8 cellular contexts compared by ENCODE assay signal in the genomic region with DNA sequence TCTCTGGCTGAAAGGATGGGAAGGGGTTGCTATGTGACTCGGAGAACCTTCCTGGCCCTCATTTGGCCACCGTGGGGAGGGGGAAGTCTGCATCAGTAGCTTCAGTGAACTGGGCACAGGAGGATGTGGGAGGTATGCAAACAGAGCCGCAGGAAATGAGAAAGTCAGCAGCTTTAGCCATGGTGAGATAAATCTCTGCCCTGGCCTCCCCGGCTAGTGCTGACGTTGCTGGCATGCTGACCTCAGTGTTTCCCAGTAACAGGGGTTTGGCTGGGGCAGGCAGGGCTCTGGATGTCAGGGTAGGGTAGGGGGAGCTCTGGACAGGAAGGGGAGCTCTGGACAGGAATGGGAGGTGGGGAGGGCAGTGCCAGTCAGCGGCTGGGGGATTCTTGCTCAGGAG. TPM values are rescaled to one million over a fixed set of nuclear protein-coding genes. Genes with fewer than 3 reads are reported as not detected.
DNase-seq lines count a peak whose midpoint lies in the region; ATAC-seq and TF ChIP-seq lines count a peak whose summit lies in the region.

No MANE protein-coding gene starts in this region.

- 40% methylated on average over 6 of the region's 6 CpGs for WGBS in prostate gland

- in situ Hi-C loops in brain microvascular endothelial cell (cut with HindIII; ENCODE audit: low pct_ligation_motif_present, low sequenced_read_pairs), result no loop called here

- H3K9me3 ChIP-seq in prostate gland, result no peaks in the 10 kb centered on the region

- no peak overlapping the region for H3K4me3 Mint-ChIP-seq in mesothelial cell of epicardium

- intact Hi-C loops in prostate gland (cut with DNase I), result loop anchor here (1.0 to 10.0 kb wide), 2 partner anchors 66 to 183 kb away; partner anchors contain the start of genes BCL2L2 and PPP1R3E

- no peaks in the 10 kb centered on the region for H3K36me3 ChIP-seq in brain microvascular endothelial cell (replicated peaks)
- no peaks in the 10 kb centered on the region for H3K36me3 ChIP-seq in prostate gland

- peaks cover 17% of the 10 kb centered on the region for H3K4me1 Mint-ChIP-seq in mesothelial cell of epicardium

- no peak overlapping the region for H3K27ac ChIP-seq in brain microvascular endothelial cell
- H3K27ac ChIP-seq in prostate gland, result peak overlapping the region in 1 of 2 donors; percentile 0

- no peaks in the 10 kb centered on the region for H3K4me1 ChIP-seq in prostate gland (replicated peaks)

- no peak for TF ChIP-seq POLR2A in prostate gland (IDR thresholded peaks at IDR 0.05)

- H3K27me3 ChIP-seq in brain microvascular endothelial cell (replicated peaks) (no peaks in the 10 kb centered on the region), prostate gland (replicated peaks; ENCODE audit: insufficient read depth) (peaks cover 3% of the 10 kb centered on the region)

- TF ChIP-seq CTCF in brain microvascular endothelial cell (IDR thresholded peaks at IDR 0.05; ENCODE audit: low read depth, low read length, missing control alignments) (no peak), mesothelial cell of epicardium (IDR thresholded peaks at IDR 0.05; ENCODE audit: unreplicated experiment) (no peak), prostate gland (IDR thresholded peaks at IDR 0.05) (no peak)

- DNase-seq in EL, result peak; percentile 50
- DNase-seq in brain microvascular endothelial cell, result peak; percentile 47
- DNase-seq in mesothelial cell of epicardium (ENCODE audit: low spot score in 2 of 2, unreplicated experiment in 2 of 2), result no peak
- DNase-seq in NCI-H2081 treated with DMSO at 0.1 percent for 48 hours (lab: John Stamatoyannopoulos, UW), result no peak
- no peak for DNase-seq in NCI-H2029 treated with DMSO at 0.1 percent for 48 hours (lab: John Stamatoyannopoulos, UW)
- DNase-seq in NCI-H82 treated with DMSO at 0.1 percent for 48 hours (lab: John Stamatoyannopoulos, UW; ENCODE audit: unreplicated experiment), result no peak
- no peak for DNase-seq in prostate gland (ENCODE audit: low spot score)

- H3K9me3 Mint-ChIP-seq in mesothelial cell of epicardium, result no peaks in the 10 kb centered on the region

- H3K27me3 Mint-ChIP-seq in mesothelial cell of epicardium (ENCODE audit: low read depth), result no peaks in the 10 kb centered on the region

- H3K4me3 ChIP-seq in brain microvascular endothelial cell (ENCODE audit: low read depth, low read length), result no peak overlapping the region
- no peak overlapping the region for H3K4me3 ChIP-seq in prostate gland

- peak; percentile 47 for ATAC-seq in HG03175 (IDR thresholded peaks at IDR 0.05; ENCODE audit: unreplicated experiment)

- H3K36me3 Mint-ChIP-seq in mesothelial cell of epicardium, result peaks cover 2% of the 10 kb centered on the region

- peak overlapping the region; percentile 9 for H3K27ac Mint-ChIP-seq in mesothelial cell of epicardium

RNA-seq across cellular contexts. Expression of gene CEBPE, which starts 2.3 kb away (rescaled TPM):
- not detected in 3 replicates for total RNA-seq in mesothelial cell of epicardium
- not detected for total RNA-seq in prostate gland

RNA-seq across cellular contexts. Expression of gene CIROP, which starts 16.6 kb away (rescaled TPM):
- total RNA-seq in mesothelial cell of epicardium (not detected in 3 replicates), prostate gland (not detected)

RNA-seq across cellular contexts. Expression of gene C14orf119, which starts 26.1 kb away (rescaled TPM):
- 43.2 to 48.5 TPM (median 45.6 TPM) in 3 replicates for total RNA-seq in mesothelial cell of epicardium
- total RNA-seq in prostate gland, result 10 to 100 TPM; 20.3 to 32.3 TPM

RNA-seq across cellular contexts. Expression of gene ACIN1, which starts 26.5 kb away (rescaled TPM):
- total RNA-seq in mesothelial cell of epicardium, result 372 to 401 TPM (median 374 TPM) in 3 replicates
- total RNA-seq in prostate gland, result 100 to 1,000 TPM in 1 of 2 donors, 10 to 100 TPM in 1; 86.6 to 168 TPM

Comparison
In these comparisons a context has a peak if more than half of its experiments do, and no peak if none do; other contexts are left out.
1. DNase-seq: peak in EL (single experiment) and brain microvascular endothelial cell (single experiment); none in mesothelial cell of epicardium (0 of 2), NCI-H2081 treated with DMSO at 0.1 percent for 48 hours (single experiment), NCI-H2029 treated with DMSO at 0.1 percent for 48 hours (single experiment), NCI-H82 treated with DMSO at 0.1 percent for 48 hours (single experiment) and prostate gland (single experiment).